ENCODE assay signal across 32 cellular contexts in genomic region chr7:86445285-86445684, GRCh38.
"Had no signal": no experiment of that assay in that cellular context is flagged by ENCODE, and none has a peak within 500 bp of the region (broad histone marks: within the 10 kb centered on the region; RNA-seq: fewer than 3 reads in every experiment).

No MANE protein-coding gene starts in this region.

- H3K4me3 Mint-ChIP-seq: natural killer cell; nephron; neural progenitor cell; stimulated activated memory B cell treated with anti-CD40 and anti-IgM and Interleukin-4, amounts not matched to agents 10 μg/mL and 1 μg/mL and 100 μg/mL, for 72 hours; stimulated activated naive CD8-positive, alpha-beta T cell treated with anti-CD3 and anti-CD28 coated beads, Interleukin-15, amount 100 ng/mL, for 72 hours; type B pancreatic cell had no signal

- H3K9ac ChIP-seq: neural progenitor cell, parathyroid adenoma had no signal

- H3K4me1 Mint-ChIP-seq: natural killer cell; nephron; neural progenitor cell; stimulated activated memory B cell treated with anti-CD40 and anti-IgM and Interleukin-4, amounts not matched to agents 10 μg/mL and 1 μg/mL and 100 μg/mL, for 72 hours; stimulated activated naive CD8-positive, alpha-beta T cell treated with anti-CD3 and anti-CD28 coated beads, Interleukin-15, amount 100 ng/mL, for 72 hours had no signal

- H3K79me2 ChIP-seq: parathyroid adenoma had no signal

- H3K27ac Mint-ChIP-seq: natural killer cell; nephron; neural progenitor cell; progenitor cell of endocrine pancreas; stimulated activated memory B cell treated with anti-CD40 and anti-IgM and Interleukin-4, amounts not matched to agents 10 μg/mL and 1 μg/mL and 100 μg/mL, for 72 hours; stimulated activated naive CD8-positive, alpha-beta T cell treated with anti-CD3 and anti-CD28 coated beads, Interleukin-15, amount 100 ng/mL, for 72 hours; type B pancreatic cell had no signal

- H3K27me3 ChIP-seq: neural progenitor cell, ovary, spleen, suprapubic skin, testis, tibial artery, transverse colon, upper lobe of right lung, vagina had no signal

- DNase-seq: natural killer cell; occipital lobe; ovary; posterior cingulate gyrus; psoas muscle; right cardiac atrium; spleen; stimulated activated CD4-positive, alpha-beta T cell treated with anti-CD3 and anti-CD28 coated beads, Interleukin-12 subunit alpha, Interleukin-12 subunit beta, amount 100 ng/mL, for 4 hours; stimulated activated CD4-positive, alpha-beta T cell treated with anti-CD3 and anti-CD28 coated beads, Interleukin-1b, Interleukin-23, amount 100 ng/mL, for 48 hours; stimulated activated CD4-positive, alpha-beta T cell treated with anti-CD3 and anti-CD28 coated beads, Interleukin-4, amount 100 ng/mL, for 1 hour; stimulated activated CD4-positive, alpha-beta T cell treated with anti-CD3 and anti-CD28 coated beads, Interleukin-4, amount 100 ng/mL, for 4 hours; stimulated activated CD8-positive, alpha-beta memory T cell treated with anti-CD3 and anti-CD28 coated beads, Interleukin-4, amount 100 ng/mL, for 48 hours; stimulated activated naive CD4-positive, alpha-beta T cell; stimulated activated naive CD8-positive, alpha-beta T cell treated with anti-CD3 and anti-CD28 coated beads, Interleukin-15, amount 100 ng/mL, for 72 hours; stimulated activated naive CD8-positive, alpha-beta T cell treated with anti-CD3 and anti-CD28 coated beads, Interleukin-15, Interleukin-2, amounts not matched to agents 100 U/mL and 50 U/mL, for 24 hours; substantia nigra; testis; tibial artery; transverse colon; upper lobe of right lung had no signal

- H3K4me2 ChIP-seq: neural progenitor cell, smooth muscle cell had no signal

- ATAC-seq: natural killer cell; psoas muscle; right cardiac atrium; sciatic nerve; stimulated activated memory B cell treated with anti-CD40 and anti-IgM and Interleukin-4, amounts not matched to agents 10 μg/mL and 1 μg/mL and 100 μg/mL, for 72 hours; stimulated activated naive CD8-positive, alpha-beta T cell treated with anti-CD3 and anti-CD28 coated beads, Interleukin-15, amount 100 ng/mL, for 72 hours; stimulated activated naive CD8-positive, alpha-beta T cell treated with anti-CD3 and anti-CD28 coated beads, Interleukin-15, Interleukin-2, amounts not matched to agents 100 U/mL and 50 U/mL, for 24 hours; upper lobe of right lung had no signal

- H3K27ac ChIP-seq: neural progenitor cell, ovary, parathyroid adenoma, psoas muscle, skin epidermis, spleen, suprapubic skin, testis, tibial artery, transverse colon, upper lobe of right lung, vagina had no signal

- H3K36me3 Mint-ChIP-seq: natural killer cell; neural progenitor cell; stimulated activated memory B cell treated with anti-CD40 and anti-IgM and Interleukin-4, amounts not matched to agents 10 μg/mL and 1 μg/mL and 100 μg/mL, for 72 hours; type B pancreatic cell had no signal

- H3K9me3 ChIP-seq: ovary, psoas muscle, spleen, suprapubic skin, testis, tibial artery, transverse colon, upper lobe of right lung, vagina had no signal

- H2AFZ ChIP-seq: neural progenitor cell, parathyroid adenoma had no signal

- H3K4me1 ChIP-seq: neural progenitor cell, parathyroid adenoma, psoas muscle, spleen, suprapubic skin, testis, tibial artery, transverse colon, upper lobe of right lung, vagina had no signal

- H3K27me3 Mint-ChIP-seq: progenitor cell of endocrine pancreas; stimulated activated memory B cell treated with anti-CD40 and anti-IgM and Interleukin-4, amounts not matched to agents 10 μg/mL and 1 μg/mL and 100 μg/mL, for 72 hours; stimulated activated naive CD8-positive, alpha-beta T cell treated with anti-CD3 and anti-CD28 coated beads, Interleukin-15, amount 100 ng/mL, for 72 hours; type B pancreatic cell had no signal

- H3K36me3 ChIP-seq: neural progenitor cell, ovary, spleen, suprapubic skin, tibial artery, transverse colon, upper lobe of right lung, vagina had no signal

- H3K9me3 Mint-ChIP-seq: nephron, neural progenitor cell, type B pancreatic cell had no signal

- H3K4me3 ChIP-seq: neural progenitor cell, ovary, psoas muscle, skin epidermis, smooth muscle cell, spleen, suprapubic skin, testis, tibial artery, transverse colon, upper lobe of right lung, vagina had no signal

- FAIRE-seq: urothelium cell line had no signal
